In the genomic region with DNA sequence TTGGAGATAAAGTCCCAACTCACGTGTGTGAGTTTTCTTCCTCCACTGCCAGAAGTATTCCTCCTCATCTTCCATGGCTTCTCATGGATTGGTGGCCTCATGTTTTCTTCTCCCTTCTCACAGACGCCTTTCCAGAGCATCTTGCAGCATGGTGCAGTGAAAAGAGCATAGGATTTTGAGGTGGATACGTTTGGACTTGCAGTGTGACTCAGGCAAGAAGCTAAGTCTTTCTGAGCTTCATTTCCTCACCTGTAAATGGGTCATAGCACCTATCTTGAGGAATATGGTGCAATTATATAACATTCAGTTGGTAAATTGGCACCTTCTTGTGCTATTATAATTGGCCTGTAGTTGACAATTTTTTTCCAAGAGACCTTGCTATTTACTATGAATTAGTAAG, we compare ENCODE assay signal across 27 cellular contexts.
DNase-seq lines count a peak whose midpoint lies in the region; ATAC-seq, FAIRE-seq and TF ChIP-seq lines count a peak whose summit lies in the region.
"Had no signal": no experiment of that assay in that cellular context is flagged by ENCODE, and none has a peak within 500 bp of the region (broad histone marks: within the 10 kb centered on the region; RNA-seq: fewer than 3 reads in every experiment).

No MANE protein-coding gene starts in this region.

- H3K4me3 ChIP-seq in RWPE2 (ENCODE audit: severe bottlenecking) = no peak overlapping the region
- no peak overlapping the region for H3K4me3 ChIP-seq in bronchial epithelial cell (ENCODE audit: low read depth, low read length)
- H3K4me3 ChIP-seq in Karpas-422 (ENCODE audit: low read length) = no peak overlapping the region
- H3K4me3 ChIP-seq: A549; BLaER1 treated with 17β-estradiol and CSF1 and Interleukin-3, amounts not matched to agents 10 nM and 100 nM; GM12878; GM23248 had no signal

- TF ChIP-seq CTCF in RWPE2 (IDR thresholded peaks at IDR 0.05; ENCODE audit: poor library complexity, severe bottlenecking) (no peak), bronchial epithelial cell (IDR thresholded peaks at IDR 0.05; ENCODE audit: insufficient read depth, low read length, severe bottlenecking) (no peak)

- H3K4me1 ChIP-seq in RWPE2 (ENCODE audit: insufficient read depth, poor library complexity, severe bottlenecking) (peaks cover 4% of the 10 kb centered on the region), Karpas-422 (ENCODE audit: low read length) (no peaks in the 10 kb centered on the region)
- H3K4me1 ChIP-seq: BE2C; BLaER1 treated with 17β-estradiol and CSF1 and Interleukin-3, amounts not matched to agents 10 nM and 100 nM had no signal

- H2AFZ ChIP-seq in Karpas-422 (ENCODE audit: low read length) = no peak overlapping the region
- H2AFZ ChIP-seq: GM23248 had no signal

- peak; percentile 52; the same call in 1 of the 3 replicates for ATAC-seq in RWPE2 (ENCODE audit: low read depth)
- peak; percentile 90 for ATAC-seq in esophagus mucosa
- no peak for ATAC-seq in GM18909 (IDR thresholded peaks at IDR 0.05; ENCODE audit: poor library complexity, unreplicated experiment)
- ATAC-seq: GM12878 had no signal

- H3K9ac ChIP-seq in Karpas-422 (ENCODE audit: low read length) = no peak overlapping the region
- H3K9ac ChIP-seq: BLaER1 treated with 17β-estradiol and CSF1 and Interleukin-3, amounts not matched to agents 10 nM and 100 nM; GM23248 had no signal

- no peaks in the 10 kb centered on the region for H3K9me2 ChIP-seq in Karpas-422 (replicated peaks; ENCODE audit: insufficient read depth, low read length)

- H3K27me3 ChIP-seq in RWPE2 (ENCODE audit: insufficient read depth, poor library complexity, severe bottlenecking) (no peaks in the 10 kb centered on the region), bronchial epithelial cell (ENCODE audit: control insufficient read depth, insufficient read depth, low read length) (no peaks in the 10 kb centered on the region), Karpas-422 (ENCODE audit: low read length) (no peaks in the 10 kb centered on the region)
- H3K27me3 ChIP-seq: BE2C; BLaER1 treated with 17β-estradiol and CSF1 and Interleukin-3, amounts not matched to agents 10 nM and 100 nM had no signal

- H3K4me2 ChIP-seq in Karpas-422 (ENCODE audit: low read depth, low read length, poor library complexity, severe bottlenecking) = no peak overlapping the region
- H3K4me2 ChIP-seq: A549; BLaER1 treated with 17β-estradiol and CSF1 and Interleukin-3, amounts not matched to agents 10 nM and 100 nM had no signal

- H3K79me2 ChIP-seq in Karpas-422 (ENCODE audit: low read length) = no peaks in the 10 kb centered on the region

- H3K9me3 ChIP-seq in RWPE2 (ENCODE audit: severe bottlenecking) = no peaks in the 10 kb centered on the region
- no peaks in the 10 kb centered on the region for H3K9me3 ChIP-seq in Karpas-422 (ENCODE audit: low read length)
- H3K9me3 ChIP-seq: A549, BE2C had no signal

- H4K20me1 ChIP-seq in Karpas-422 (ENCODE audit: insufficient read depth, low read depth, low read length) = no peaks in the 10 kb centered on the region
- H4K20me1 ChIP-seq: BLaER1 treated with 17β-estradiol and CSF1 and Interleukin-3, amounts not matched to agents 10 nM and 100 nM had no signal

- H3K36me3 ChIP-seq in RWPE2 (ENCODE audit: low read depth) (no peaks in the 10 kb centered on the region), bronchial epithelial cell (ENCODE audit: control insufficient read depth, insufficient read depth, low read length) (no peaks in the 10 kb centered on the region), Karpas-422 (ENCODE audit: insufficient read depth, low read length) (no peaks in the 10 kb centered on the region)
- H3K36me3 ChIP-seq: BE2C; BLaER1 treated with 17β-estradiol and CSF1 and Interleukin-3, amounts not matched to agents 10 nM and 100 nM had no signal

- DNase-seq in HPDE6-E6E7 (ENCODE audit: extremely low spot score) (peak; percentile 35), RWPE2 (ENCODE audit: low spot score) (no peak), bronchial epithelial cell (ENCODE audit: low read depth) (peak; percentile 95), retina (no peak), T-helper 1 cell (no peak), Karpas-422 (no peak)
- DNase-seq: 8988T; ACHN; AML-193; BE2C; CD4-positive, alpha-beta T cell; CD8-positive, alpha-beta memory T cell; DMS 273 treated with DMSO at 0.1 percent for 48 hours; DMS79; EL; GDM1; GM23248; H7; HCEC 1CT had no signal

- FAIRE-seq in bronchial epithelial cell (lab: Jason Lieb, UNC) = no peak
- FAIRE-seq: A549, D721Med, GM12878, GM18507, H1 had no signal

- no peak overlapping the region for H3K27ac ChIP-seq in RWPE2 (ENCODE audit: poor library complexity, severe bottlenecking)
- H3K27ac ChIP-seq in Karpas-422 (ENCODE audit: low read length) = no peak overlapping the region
- H3K27ac ChIP-seq: A549; BLaER1 treated with 17β-estradiol and CSF1 and Interleukin-3, amounts not matched to agents 10 nM and 100 nM; GM23248 had no signal

Comparison
In these comparisons a context has a peak if more than half of its experiments do, and no peak if none do; other contexts are left out.
1. DNase-seq: peak in HPDE6-E6E7 (single experiment) and bronchial epithelial cell (single experiment); none in RWPE2 (single experiment), retina (single experiment), T-helper 1 cell (0 of 5) and Karpas-422 (single experiment).